ENCODE assay signal across 8 cellular contexts in genomic region chr16:81366316-81366932, GRCh38. TPM values are rescaled to one million over a fixed set of nuclear protein-coding genes. Genes with fewer than 3 reads are reported as not detected.
A peak's percentile ranks its signal among the peaks of the same experiment; 100 is the strongest.
DNase-seq lines count a peak whose midpoint lies in the region; ATAC-seq, FAIRE-seq and TF ChIP-seq lines count a peak whose summit lies in the region.

No MANE protein-coding gene starts in this region.

- no peak for TF ChIP-seq EP300 in A549 (IDR thresholded peaks at IDR 0.05)

- H3K4me1 Mint-ChIP-seq in osteocyte (ENCODE audit: unreplicated experiment) = no peaks in the 10 kb centered on the region

- no peaks in the 10 kb centered on the region for H3K9me3 Mint-ChIP-seq in osteocyte (ENCODE audit: unreplicated experiment)

- TF ChIP-seq RAD21 in A549 (conservative IDR thresholded peaks at IDR 0.05 in 1 of 2, IDR thresholded peaks at IDR 0.05 in 1 of 2) = peak; percentile 93 to 94

- H3K4me3 Mint-ChIP-seq in osteocyte (ENCODE audit: unreplicated experiment) = no peak overlapping the region

- H3K27me3 Mint-ChIP-seq in osteocyte (ENCODE audit: unreplicated experiment) = no peaks in the 10 kb centered on the region

- H3K4me1 ChIP-seq in A549 = 0 out of 3 replicates have a peak, but pooled peaks cover 4% of the 10 kb centered on the region

- FAIRE-seq in A549 (lab: Jason Lieb, UNC) = peak; percentile 90

- peaks cover 36% of the 10 kb centered on the region for H3K36me3 Mint-ChIP-seq in osteocyte (ENCODE audit: unreplicated experiment)

- TF ChIP-seq POLR2A in A549 (IDR thresholded peaks at IDR 0.05; ENCODE audit: low read length) = no peak

- no peak overlapping the region for H3K27ac Mint-ChIP-seq in osteocyte (ENCODE audit: unreplicated experiment)

- ATAC-seq in A549 (peak; percentile 80 to 88), HG02588 (IDR thresholded peaks at IDR 0.05; ENCODE audit: unreplicated experiment) (no peak)

- peak; percentile 90 for TF ChIP-seq CTCF in A549 (IDR thresholded peaks at IDR 0.05)
- peak; percentile 59 for TF ChIP-seq CTCF in fibroblast of pulmonary artery (IDR thresholded peaks at IDR 0.05; ENCODE audit: low read length, missing control alignments)
- TF ChIP-seq CTCF in osteocyte (IDR thresholded peaks at IDR 0.05) = peak; percentile 76

- no peak overlapping the region for H3K4me3 ChIP-seq in A549
- no peak overlapping the region for H3K4me3 ChIP-seq in fibroblast of pulmonary artery (replicated peaks; ENCODE audit: low read depth, low read length)

- WGBS in A549 (ENCODE audit: missing lambda C conversion rate) = 47% methylated on average over 12 of the region's 12 CpGs

- no peaks in the 10 kb centered on the region for H3K9me3 ChIP-seq in A549

- POLR2A ChIA-PET in A549 (lab: Yijun Ruan, JAX) = no interaction called here

- CTCF ChIA-PET in A549 (lab: Yijun Ruan, JAX) = interaction anchor here (0.7 to 7.7 kb wide), 40 partner anchors 9 to 508 kb away, joined by 3 to 91 read pairs (median 5); no protein-coding TSS in a partner anchor

- H3K27ac ChIP-seq in A549 = peak overlapping the region; percentile 31 to 61; a peak in 5 of 6 replicates

- H3K4me2 ChIP-seq in A549 = no peak overlapping the region

- peak; percentile 40 to 67 for DNase-seq in A549 (ENCODE audit: low read depth in 1 of 2, low spot score in 1 of 2)
- peak; percentile 1 for DNase-seq in GF-D8 (lab: John Stamatoyannopoulos, UW)
- peak; percentile 54 for DNase-seq in M059J (ENCODE audit: low read depth)
- DNase-seq in SKM-1 (lab: John Stamatoyannopoulos, UW; ENCODE audit: unreplicated experiment) = peak; percentile 56
- DNase-seq in fibroblast of pulmonary artery (ENCODE audit: low read depth) = peak; percentile 77
- DNase-seq in osteocyte (ENCODE audit: extremely low spot score, unreplicated experiment) = no peak
- DNase-seq in GOT3 (lab: John Stamatoyannopoulos, UW) = no peak

TF ChIP-seq in A549, 52 proteins besides CTCF, POLR2A, EP300 and RAD21:
- TF ChIP-seq SMC3 (IDR thresholded peaks at IDR 0.05) = peak; percentile 91
- TF ChIP-seq PHF8 (IDR thresholded peaks at IDR 0.05; ENCODE audit: borderline replicate concordance, low read depth) = no peak
- peak; percentile 92 for TF ChIP-seq MAFK (IDR thresholded peaks at IDR 0.05; ENCODE audit: partially characterized antibody)
- TF ChIP-seq JUNB (IDR thresholded peaks at IDR 0.05) = no peak
- TF ChIP-seq, protein P1, sequence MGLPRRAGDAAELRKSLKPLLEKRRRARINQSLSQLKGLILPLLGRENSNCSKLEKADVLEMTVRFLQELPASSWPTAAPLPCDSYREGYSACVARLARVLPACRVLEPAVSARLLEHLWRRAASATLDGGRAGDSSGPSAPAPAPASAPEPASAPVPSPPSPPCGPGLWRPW (IDR thresholded peaks at IDR 0.05) = no peak

RNA-seq across cellular contexts. Expression of gene GAN, which starts 51.7 kb away (rescaled TPM):
- 6.5 and 8.1 TPM in 2 replicates for polyA plus RNA-seq in A549 (2011; rRNA removed)
- polyA plus RNA-seq in A549 (2012; cell fraction: cytosol; rRNA removed) = 1.2 and 1.3 TPM in 2 replicates
- 1.5 and 1.9 TPM in 2 replicates for polyA plus RNA-seq in A549 (2012; cell fraction: nucleus; rRNA removed)
- 2.5 to 2.8 TPM (median 2.8 TPM) in 3 replicates for polyA plus RNA-seq in A549 (2017; fragmentation: RNase III; extraction: RNeasy Plus Mini Kit Qiagen cat#74134 plus additional on column Dnase treatment)
- 19.2 and 24.0 TPM in 2 replicates for polyA minus RNA-seq in A549 (2011; rRNA and poly(A)+ RNA removed)
- total RNA-seq in M059J (2014; rRNA removed; shearing (Covaris generic)) = 2.4 and 6.6 TPM in 2 replicates
- 9.2 and 11.9 TPM in 2 replicates for total RNA-seq in osteocyte

Comparison
In these comparisons a context has a peak if more than half of its experiments do, and no peak if none do; other contexts are left out.
1. DNase-seq: peak in A549 (2 of 2), GF-D8 (single experiment), M059J (single experiment), SKM-1 (single experiment) and fibroblast of pulmonary artery (single experiment); none in osteocyte (single experiment) and GOT3 (single experiment).
2. Peak in every context shown above with its lines, with median percentiles within 50 percentile points of each other: CTCF ChIP-seq.